In genomic region chr1:51330331-51331201, GRCh38 we compare ENCODE assay signal across 8 cellular contexts. TPM values are rescaled to one million over a fixed set of nuclear protein-coding genes. Genes with fewer than 3 reads are reported as not detected.
A peak's percentile ranks its signal among the peaks of the same experiment; 100 is the strongest.
DNase-seq lines count a peak whose midpoint lies in the region; ATAC-seq and TF ChIP-seq lines count a peak whose summit lies in the region.

Gene TTC39A, minus strand, starts transcription at chr1:51330562. Its CDS starts 85 bp downstream, at chr1:51330477.

- peak within 1 kb of the TSS; percentile 13 for H3K9ac ChIP-seq in skeletal muscle satellite cell (ENCODE audit: low read depth, low read length)

- H3K27me3 ChIP-seq in right atrium auricular region (no peaks in the 10 kb centered on the region), skeletal muscle satellite cell (ENCODE audit: control insufficient read depth, insufficient read depth, low read length) (no peaks in the 10 kb centered on the region)

- peak within 1 kb of the TSS; percentile 79 for H3K4me2 ChIP-seq in skeletal muscle satellite cell (ENCODE audit: low read length)

- peak within 1 kb of the TSS; percentile 57 for H3K4me3 Mint-ChIP-seq in activated naive CD4-positive, alpha-beta T cell treated with anti-CD3 and anti-CD28 coated beads for 36 hours
- peak within 1 kb of the TSS; percentile 79 for H3K4me3 Mint-ChIP-seq in activated T-helper 1 cell treated with anti-CD3 and anti-CD28 coated beads, Interleukin-12 subunit alpha, Interleukin-12 subunit beta, Interleukin-2, Interleukin-4 antibody, amounts not matched to agents 30 ng/mL and 10 ng/mL and 1 ng/mL, durations not matched to agents 14 hours and 24 hours and 36 hours

- H3K4me3 ChIP-seq in right atrium auricular region (peak within 1 kb of the TSS; percentile 49 to 60), skeletal muscle satellite cell (ENCODE audit: low read length) (peak within 1 kb of the TSS; percentile 58)

- intact Hi-C loops in activated naive CD4-positive, alpha-beta T cell treated with anti-CD3 and anti-CD28 coated beads for 36 hours (cut with micrococcal nuclease): no loop called here
- intact Hi-C loops in activated T-helper 1 cell treated with anti-CD3 and anti-CD28 coated beads, Interleukin-12 subunit alpha, Interleukin-12 subunit beta, Interleukin-2, Interleukin-4 antibody, amounts not matched to agents 30 ng/mL and 10 ng/mL and 1 ng/mL, durations not matched to agents 14 hours and 24 hours and 36 hours (cut with micrococcal nuclease): no loop called here

- H3K27ac ChIP-seq in right atrium auricular region: peak within 1 kb of the TSS; percentile 83 to 90

- ATAC-seq in HG02588 (IDR thresholded peaks at IDR 0.05; ENCODE audit: unreplicated experiment): no peak
- no peak for ATAC-seq in HG03469 (IDR thresholded peaks at IDR 0.05; ENCODE audit: unreplicated experiment)
- ATAC-seq in GM19455 (IDR thresholded peaks at IDR 0.05; ENCODE audit: unreplicated experiment): no peak

- H3K36me3 Mint-ChIP-seq in activated naive CD4-positive, alpha-beta T cell treated with anti-CD3 and anti-CD28 coated beads for 36 hours (ENCODE audit: low read depth): peaks cover 2% of the 10 kb centered on the region
- no peaks in the 10 kb centered on the region for H3K36me3 Mint-ChIP-seq in activated T-helper 1 cell treated with anti-CD3 and anti-CD28 coated beads, Interleukin-12 subunit alpha, Interleukin-12 subunit beta, Interleukin-2, Interleukin-4 antibody, amounts not matched to agents 30 ng/mL and 10 ng/mL and 1 ng/mL, durations not matched to agents 14 hours and 24 hours and 36 hours (ENCODE audit: low read depth)

- DNase-seq in activated naive CD4-positive, alpha-beta T cell treated with anti-CD3 and anti-CD28 coated beads for 36 hours: no peak
- DNase-seq in activated naive CD4-positive, alpha-beta T cell treated with anti-CD3 and anti-CD28 coated beads, Interleukin-2, amount 50 U/mL, for 16 hours: no peak
- DNase-seq in activated T-helper 1 cell treated with anti-CD3 and anti-CD28 coated beads, Interleukin-12 subunit alpha, Interleukin-12 subunit beta, Interleukin-2, Interleukin-4 antibody, amounts not matched to agents 30 ng/mL and 10 ng/mL and 1 ng/mL, durations not matched to agents 14 hours and 24 hours and 36 hours (ENCODE audit: low spot score): no peak
- no peak for DNase-seq in right atrium auricular region (ENCODE audit: low spot score)

- no peaks in the 10 kb centered on the region for H3K9me3 ChIP-seq in right atrium auricular region
- H3K9me3 ChIP-seq in skeletal muscle satellite cell (replicated peaks; ENCODE audit: low read length): no peaks in the 10 kb centered on the region

- CTCF ChIA-PET in activated naive CD4-positive, alpha-beta T cell treated with anti-CD3 and anti-CD28 coated beads for 36 hours (lab: Charles Lee): no interaction called here

- H3K9me3 Mint-ChIP-seq in activated naive CD4-positive, alpha-beta T cell treated with anti-CD3 and anti-CD28 coated beads for 36 hours: no peaks in the 10 kb centered on the region
- no peaks in the 10 kb centered on the region for H3K9me3 Mint-ChIP-seq in activated T-helper 1 cell treated with anti-CD3 and anti-CD28 coated beads, Interleukin-12 subunit alpha, Interleukin-12 subunit beta, Interleukin-2, Interleukin-4 antibody, amounts not matched to agents 30 ng/mL and 10 ng/mL and 1 ng/mL, durations not matched to agents 14 hours and 24 hours and 36 hours

- TF ChIP-seq CTCF in right atrium auricular region (IDR thresholded peaks at IDR 0.05): no peak

- H3K4me1 ChIP-seq in right atrium auricular region (peaks cover 0 to 27% of the 10 kb centered on the region in 2 donors), skeletal muscle satellite cell (ENCODE audit: control insufficient read depth, insufficient read depth, low read length) (peaks cover 43% of the 10 kb centered on the region)

- H3K36me3 ChIP-seq in right atrium auricular region (no peaks in the 10 kb centered on the region), skeletal muscle satellite cell (ENCODE audit: insufficient read depth, low read length) (no peaks in the 10 kb centered on the region)

- no peak within 1 kb of the TSS for H3K27ac Mint-ChIP-seq in activated naive CD4-positive, alpha-beta T cell treated with anti-CD3 and anti-CD28 coated beads for 36 hours
- H3K27ac Mint-ChIP-seq in activated T-helper 1 cell treated with anti-CD3 and anti-CD28 coated beads, Interleukin-12 subunit alpha, Interleukin-12 subunit beta, Interleukin-2, Interleukin-4 antibody, amounts not matched to agents 30 ng/mL and 10 ng/mL and 1 ng/mL, durations not matched to agents 14 hours and 24 hours and 36 hours: no peak within 1 kb of the TSS

- peaks cover 38% of the 10 kb centered on the region for H3K27me3 Mint-ChIP-seq in activated naive CD4-positive, alpha-beta T cell treated with anti-CD3 and anti-CD28 coated beads for 36 hours (ENCODE audit: low read depth)
- H3K27me3 Mint-ChIP-seq in activated T-helper 1 cell treated with anti-CD3 and anti-CD28 coated beads, Interleukin-12 subunit alpha, Interleukin-12 subunit beta, Interleukin-2, Interleukin-4 antibody, amounts not matched to agents 30 ng/mL and 10 ng/mL and 1 ng/mL, durations not matched to agents 14 hours and 24 hours and 36 hours (ENCODE audit: insufficient read depth): peaks cover 29% of the 10 kb centered on the region

- H3K4me1 Mint-ChIP-seq in activated naive CD4-positive, alpha-beta T cell treated with anti-CD3 and anti-CD28 coated beads for 36 hours (ENCODE audit: low read depth): peaks cover 13% of the 10 kb centered on the region
- H3K4me1 Mint-ChIP-seq in activated T-helper 1 cell treated with anti-CD3 and anti-CD28 coated beads, Interleukin-12 subunit alpha, Interleukin-12 subunit beta, Interleukin-2, Interleukin-4 antibody, amounts not matched to agents 30 ng/mL and 10 ng/mL and 1 ng/mL, durations not matched to agents 14 hours and 24 hours and 36 hours (ENCODE audit: low read depth): peaks cover 8% of the 10 kb centered on the region

RNA-seq across cellular contexts. Expression of gene TTC39A, which starts in this region (rescaled TPM):
- total RNA-seq in activated naive CD4-positive, alpha-beta T cell treated with anti-CD3 and anti-CD28 coated beads for 36 hours: not detected
- total RNA-seq in activated T-helper 1 cell treated with anti-CD3 and anti-CD28 coated beads, Interleukin-12 subunit alpha, Interleukin-12 subunit beta, Interleukin-2, Interleukin-4 antibody, amounts not matched to agents 30 ng/mL and 10 ng/mL and 1 ng/mL, durations not matched to agents 14 hours and 24 hours and 36 hours: 0.12 TPM in 1 of 2 replicates, not detected in the other
- total RNA-seq in right atrium auricular region: 10 to 100 TPM; 14.9 to 33.7 TPM
- 0.22 and 1.5 TPM in 2 replicates for total RNA-seq in skeletal muscle satellite cell (2012; rRNA removed)

Comparison
In these comparisons a context has a peak if more than half of its experiments do, and no peak if none do; other contexts are left out.
1. RNA of gene TTC39A (total RNA-seq): 14.9 to 33.7 TPM in right atrium auricular region; not detected in activated naive CD4-positive, alpha-beta T cell treated with anti-CD3 and anti-CD28 coated beads for 36 hours and 0.12 TPM in activated T-helper 1 cell treated with anti-CD3 and anti-CD28 coated beads, Interleukin-12 subunit alpha, Interleukin-12 subunit beta, Interleukin-2, Interleukin-4 antibody, amounts not matched to agents 30 ng/mL and 10 ng/mL and 1 ng/mL, durations not matched to agents 14 hours and 24 hours and 36 hours; every median in the first group is over 10 times any median in the second.